Comparison of ENCODE assay signal across 19 cellular contexts in the genomic region with DNA sequence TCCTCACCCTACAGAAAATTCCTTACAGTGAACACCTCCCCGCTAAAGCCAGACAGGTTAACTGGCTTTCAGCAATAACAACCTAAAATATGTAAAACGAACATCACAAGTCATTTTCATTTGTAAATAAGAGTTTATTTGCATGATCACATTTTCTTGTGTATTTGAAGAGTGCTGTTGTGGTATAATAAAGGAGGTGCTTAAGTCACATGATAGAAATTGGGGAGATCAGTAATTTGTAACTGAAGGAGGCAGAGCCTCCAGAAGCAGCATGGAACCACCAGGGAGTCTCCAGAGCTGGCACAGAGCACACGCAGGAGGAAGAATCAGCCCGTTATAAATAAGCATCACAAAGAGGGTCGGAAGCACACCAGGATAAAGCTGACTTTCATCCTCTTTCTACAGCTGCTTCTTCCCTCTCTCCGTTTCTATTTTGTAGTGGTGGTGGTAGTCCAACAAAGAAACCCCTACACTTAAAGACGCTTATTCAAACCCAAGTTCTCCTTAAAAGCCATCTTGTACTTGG.
DNase-seq lines count a peak whose midpoint lies in the region; ATAC-seq and TF ChIP-seq lines count a peak whose summit lies in the region.
"Had no signal": no experiment of that assay in that cellular context is flagged by ENCODE, and none has a peak within 500 bp of the region (broad histone marks: within the 10 kb centered on the region; RNA-seq: fewer than 3 reads in every experiment).

No MANE protein-coding gene starts in this region.

- H2AFZ ChIP-seq in H9 (ENCODE audit: low read length): no peak overlapping the region
- H2AFZ ChIP-seq in trophoblast cell (ENCODE audit: insufficient read depth, low read length, poor library complexity): no peak overlapping the region

- H3K18ac ChIP-seq in H9 (ENCODE audit: insufficient read length, low read depth, low read length): no peak overlapping the region
- H3K18ac ChIP-seq in trophoblast cell (ENCODE audit: low read length): peak overlapping the region; percentile 31

- no peaks in the 10 kb centered on the region for H3K9me3 Mint-ChIP-seq in H9
- no peaks in the 10 kb centered on the region for H3K9me3 Mint-ChIP-seq in activated T-helper 17 cell treated with anti-CD3 and anti-CD28 coated beads, Interleukin-2, amount 50 U/mL, for 72 hours
- H3K9me3 Mint-ChIP-seq: CD4-positive, CD25-positive, alpha-beta regulatory T cell had no signal

- H2BK20ac ChIP-seq in H9 (ENCODE audit: low read depth, low read length, poor library complexity, severe bottlenecking): no peak overlapping the region

- H2BK5ac ChIP-seq in H9 (ENCODE audit: insufficient read length, low read length) (no peak overlapping the region), trophoblast cell (ENCODE audit: low read depth, low read length, poor library complexity) (no peak overlapping the region)

- H3K79me1 ChIP-seq in H9 (ENCODE audit: insufficient read depth, low read depth, low read length, poor library complexity, severe bottlenecking): no peaks in the 10 kb centered on the region
- peaks cover 14% of the 10 kb centered on the region for H3K79me1 ChIP-seq in trophoblast cell (ENCODE audit: low read length)

- intact Hi-C loops in tibial artery (cut with DNase I; ENCODE audit: low total_unique reads): no loop called here

- ATAC-seq in activated T-helper 17 cell treated with anti-CD3 and anti-CD28 coated beads, Interleukin-2, amount 50 U/mL, for 72 hours (replicated peaks): no peak
- ATAC-seq: A549, Right ventricle myocardium inferior had no signal

- DNase-seq in H9 (no peak), epithelial cell of prostate (ENCODE audit: low read depth, low spot score) (no peak), trophoblast cell (no peak), retina (no peak), dedifferentiated amniotic fluid mesenchymal stem cell (ENCODE audit: extremely low spot score) (no peak), tibial artery (no peak)
- no peak for DNase-seq in activated CD4-positive, CD25-positive, alpha-beta regulatory T cell treated with anti-CD3 and anti-CD28 coated beads, Interleukin-2, amount 50 U/mL, for 72 hours
- DNase-seq: CD4-positive, CD25-positive, alpha-beta regulatory T cell; EL; KG1; NCI-H1092; NCI-H1436; NCI-H187 treated with DMSO at 0.1 percent for 48 hours; NCI-H226; NCI-H524 had no signal

- no peak overlapping the region for H3T11ph ChIP-seq in H9 (ENCODE audit: low read length)

- WGBS in H9 (ENCODE audit: extremely low coverage, insufficient read length, low lambda C conversion rate): no CpG with 5 or more reads among the region's 7 CpGs
- WGBS in trophoblast cell (ENCODE audit: extremely low coverage, insufficient coverage, insufficient read length): no CpG with 5 or more reads among the region's 7 CpGs

- no peaks in the 10 kb centered on the region for H3K27me3 Mint-ChIP-seq in H9 (ENCODE audit: low read depth)
- no peaks in the 10 kb centered on the region for H3K27me3 Mint-ChIP-seq in activated T-helper 17 cell treated with anti-CD3 and anti-CD28 coated beads, Interleukin-2, amount 50 U/mL, for 72 hours
- H3K27me3 Mint-ChIP-seq: CD4-positive, CD25-positive, alpha-beta regulatory T cell had no signal

- H3K23me2 ChIP-seq in H9 (ENCODE audit: insufficient read length, low read depth, low read length, poor library complexity, severe bottlenecking): no peaks in the 10 kb centered on the region

- H3K27ac ChIP-seq in H9 (ENCODE audit: insufficient read length, low read depth, low read length) (no peak overlapping the region), epithelial cell of prostate (peak overlapping the region; percentile 69), trophoblast cell (ENCODE audit: low read depth, low read length) (peak overlapping the region; percentile 48), tibial artery (no peak overlapping the region)

- H4K91ac ChIP-seq in H9 (ENCODE audit: insufficient read length, low read depth, low read length) (no peak overlapping the region), trophoblast cell (ENCODE audit: low read depth, low read length) (peak overlapping the region; percentile 60)

- no peaks in the 10 kb centered on the region for H3K9me3 ChIP-seq in H9 (ENCODE audit: control insufficient read depth, low read depth, low read length)
- H3K9me3 ChIP-seq in trophoblast cell (ENCODE audit: insufficient read depth, low read depth, low read length): no peaks in the 10 kb centered on the region
- H3K9me3 ChIP-seq in tibial artery: no peaks in the 10 kb centered on the region
- H3K9me3 ChIP-seq: A549, HAP-1 had no signal

- no peak overlapping the region for H3K4ac ChIP-seq in H9 (ENCODE audit: low read depth, low read length)
- no peak overlapping the region for H3K4ac ChIP-seq in trophoblast cell (ENCODE audit: low read depth, low read length)

- TF ChIP-seq CTCF in H9 (conservative IDR thresholded peaks at IDR 0.05): no peak
- no peak for TF ChIP-seq CTCF in tibial artery (IDR thresholded peaks at IDR 0.05)

- no peak overlapping the region for H4K5ac ChIP-seq in H9 (ENCODE audit: insufficient read length, low read depth, low read length)

- no peaks in the 10 kb centered on the region for H4K20me1 ChIP-seq in H9 (ENCODE audit: control insufficient read depth, insufficient read depth, insufficient read length)

- H3K27me3 ChIP-seq in H9 (ENCODE audit: insufficient read depth, low read length) (no peaks in the 10 kb centered on the region), trophoblast cell (ENCODE audit: insufficient read depth, low read length) (no peaks in the 10 kb centered on the region), tibial artery (no peaks in the 10 kb centered on the region)

- peak overlapping the region; percentile 11 to 85 (median 49); a peak in 4 of 7 replicates for H3K27ac Mint-ChIP-seq in H9
- peak overlapping the region; percentile 17 for H3K27ac Mint-ChIP-seq in activated T-helper 17 cell treated with anti-CD3 and anti-CD28 coated beads, Interleukin-2, amount 50 U/mL, for 72 hours
- H3K27ac Mint-ChIP-seq: CD4-positive, CD25-positive, alpha-beta regulatory T cell had no signal

- H3K36me3 Mint-ChIP-seq in H9 (ENCODE audit: insufficient read depth in 1 of 3, low read depth in 3 of 3): no peaks in the 10 kb centered on the region
- peaks cover 9% of the 10 kb centered on the region for H3K36me3 Mint-ChIP-seq in activated T-helper 17 cell treated with anti-CD3 and anti-CD28 coated beads, Interleukin-2, amount 50 U/mL, for 72 hours (ENCODE audit: low read depth)

- H3K9ac ChIP-seq in H9 (ENCODE audit: extremely low read depth, insufficient read length, low read length) (no peak overlapping the region), trophoblast cell (ENCODE audit: low read length) (no peak overlapping the region)

- H2BK12ac ChIP-seq in H9 (ENCODE audit: insufficient read length, low read depth, low read length): no peak overlapping the region
- H2BK12ac ChIP-seq in trophoblast cell (ENCODE audit: low read length): no peak overlapping the region

- no peak overlapping the region for H2AK5ac ChIP-seq in H9 (ENCODE audit: insufficient read length, low read length)
- no peak overlapping the region for H2AK5ac ChIP-seq in trophoblast cell (ENCODE audit: low read length)

- no peak overlapping the region for H3K23ac ChIP-seq in H9 (ENCODE audit: insufficient read length, low read depth, low read length)
- no peak overlapping the region for H3K23ac ChIP-seq in trophoblast cell (ENCODE audit: low read length)

- H4K8ac ChIP-seq in H9 (replicated peaks; ENCODE audit: insufficient read length, low read depth, low read length) (no peak overlapping the region), trophoblast cell (ENCODE audit: low read depth, low read length) (no peak overlapping the region)

- H3K4me2 ChIP-seq in H9 (ENCODE audit: insufficient read depth, insufficient read length, low read length) (peak overlapping the region; percentile 12), trophoblast cell (ENCODE audit: low read length) (no peak overlapping the region)
- H3K4me2 ChIP-seq: A549 had no signal

- no peak overlapping the region for H3K14ac ChIP-seq in H9 (ENCODE audit: insufficient read depth, low read length)
- no peak overlapping the region for H3K14ac ChIP-seq in trophoblast cell (ENCODE audit: low read length)

- no peak overlapping the region for H2BK15ac ChIP-seq in H9 (ENCODE audit: low read depth, low read length)

- no peak overlapping the region for H4K12ac ChIP-seq in trophoblast cell (ENCODE audit: low read depth, low read length)

- H3K4me1 ChIP-seq in H9 (ENCODE audit: insufficient read depth, low read length) (peaks cover 17% of the 10 kb centered on the region), trophoblast cell (ENCODE audit: control insufficient read depth in 1 of 2, insufficient read depth in 2 of 2, low read length in 2 of 2) (peaks cover 15 to 30% of the 10 kb centered on the region in 2 experiments), tibial artery (no peaks in the 10 kb centered on the region)
- H3K4me1 ChIP-seq: HAP-1 had no signal

- H3K4me1 Mint-ChIP-seq in H9: peaks cover 31 to 34% of the 10 kb centered on the region in 2 experiments
- H3K4me1 Mint-ChIP-seq in activated T-helper 17 cell treated with anti-CD3 and anti-CD28 coated beads, Interleukin-2, amount 50 U/mL, for 72 hours: peaks cover 9% of the 10 kb centered on the region

- H3K56ac ChIP-seq in H9 (ENCODE audit: insufficient read length, low read depth, low read length): no peak overlapping the region

- no peak overlapping the region for H3K4me3 Mint-ChIP-seq in H9
- H3K4me3 Mint-ChIP-seq in activated T-helper 17 cell treated with anti-CD3 and anti-CD28 coated beads, Interleukin-2, amount 50 U/mL, for 72 hours: no peak overlapping the region
- H3K4me3 Mint-ChIP-seq: CD4-positive, CD25-positive, alpha-beta regulatory T cell had no signal

- H3K36me3 ChIP-seq in trophoblast cell (ENCODE audit: control insufficient read depth in 1 of 2, insufficient read depth in 2 of 2, low read length in 2 of 2): no peaks in the 10 kb centered on the region
- H3K36me3 ChIP-seq in tibial artery: peaks cover 0 to 3% (median 0%) of the 10 kb centered on the region in 3 donors
- H3K36me3 ChIP-seq: HAP-1 had no signal

- no peak overlapping the region for H3K4me3 ChIP-seq in trophoblast cell (ENCODE audit: low read depth, low read length)
- H3K4me3 ChIP-seq in tibial artery: no peak overlapping the region
- H3K4me3 ChIP-seq: A549, HAP-1 had no signal

- H3K79me2 ChIP-seq in H9 (ENCODE audit: insufficient read depth, low read length) (no peaks in the 10 kb centered on the region), trophoblast cell (ENCODE audit: control insufficient read depth, insufficient read depth, low read length, poor library complexity) (peaks cover 2% of the 10 kb centered on the region)

- H2BK120ac ChIP-seq in H9 (ENCODE audit: low read depth, low read length, poor library complexity, severe bottlenecking) (no peak overlapping the region), trophoblast cell (ENCODE audit: insufficient read depth, low read length, poor library complexity) (no peak overlapping the region)

Comparison
In these comparisons a context has a peak if more than half of its experiments do, and no peak if none do; other contexts are left out.
1. H3K27ac ChIP-seq: peak in epithelial cell of prostate (single experiment) and trophoblast cell (single experiment); none in H9 (single experiment) and tibial artery (0 of 2).